12 cellular contexts compared by ENCODE assay signal in genomic region chr18:76488190-76488589, GRCh38. TPM values are rescaled to one million over a fixed set of nuclear protein-coding genes. Genes with fewer than 3 reads are reported as not detected.
A peak's percentile ranks its signal among the peaks of the same experiment; 100 is the strongest.
DNase-seq lines count a peak whose midpoint lies in the region; ATAC-seq and TF ChIP-seq lines count a peak whose summit lies in the region.
"Had no signal": no experiment of that assay in that cellular context is flagged by ENCODE, and none has a peak within 500 bp of the region (broad histone marks: within the 10 kb centered on the region; RNA-seq: fewer than 3 reads in every experiment).

No MANE protein-coding gene starts in this region.

- H3K27ac Mint-ChIP-seq in natural killer cell (no peak overlapping the region), endodermal cell (peak overlapping the region; percentile 4), mesothelial cell of epicardium (no peak overlapping the region)
- H3K27ac Mint-ChIP-seq in natural killer cell treated with Interleukin-12 subunit alpha and Interleukin-12 subunit beta and Interleukin-15 and Interleukin-18, amount 100 ng/mL, for 72 hours = no peak overlapping the region
- H3K27ac Mint-ChIP-seq: effector memory CD8-positive, alpha-beta T cell had no signal

- no peak overlapping the region for H3K27ac ChIP-seq in endodermal cell (ENCODE audit: low read depth, low read length)

- no peak overlapping the region for H3K9ac ChIP-seq in endodermal cell (ENCODE audit: extremely low read depth, low read length, poor library complexity, severe bottlenecking)

- H3K4me1 Mint-ChIP-seq in natural killer cell (peaks cover 55 to 64% of the 10 kb centered on the region in 2 donors), endodermal cell (peaks cover 53% of the 10 kb centered on the region), mesothelial cell of epicardium (peaks cover 64% of the 10 kb centered on the region)
- H3K4me1 Mint-ChIP-seq in natural killer cell treated with Interleukin-12 subunit alpha and Interleukin-12 subunit beta and Interleukin-15 and Interleukin-18, amount 100 ng/mL, for 72 hours (ENCODE audit: low read depth in 2 of 2) = peaks cover 36 to 43% of the 10 kb centered on the region in 2 donors

- H3K9me3 Mint-ChIP-seq in natural killer cell = no peaks in the 10 kb centered on the region
- H3K9me3 Mint-ChIP-seq in natural killer cell treated with Interleukin-12 subunit alpha and Interleukin-12 subunit beta and Interleukin-15 and Interleukin-18, amount 100 ng/mL, for 72 hours = no peaks in the 10 kb centered on the region
- H3K9me3 Mint-ChIP-seq in endodermal cell = no peaks in the 10 kb centered on the region
- H3K9me3 Mint-ChIP-seq in mesothelial cell of epicardium = no peaks in the 10 kb centered on the region
- H3K9me3 Mint-ChIP-seq: effector memory CD8-positive, alpha-beta T cell had no signal

- ATAC-seq in natural killer cell = no peak
- no peak for ATAC-seq in natural killer cell treated with Interleukin-12 subunit alpha and Interleukin-12 subunit beta and Interleukin-15 and Interleukin-18, amount 100 ng/mL, for 72 hours
- ATAC-seq: effector memory CD8-positive, alpha-beta T cell had no signal

- no peak for TF ChIP-seq POLR2A in lower leg skin (IDR thresholded peaks at IDR 0.05)

- H3K4me3 ChIP-seq in endodermal cell (ENCODE audit: low read length) (no peak overlapping the region), lower leg skin (ENCODE audit: low read depth, poor library complexity, severe bottlenecking) (no peak overlapping the region)

- H3K9me3 ChIP-seq in endodermal cell (ENCODE audit: control insufficient read depth, low read length) = no peaks in the 10 kb centered on the region

- peaks cover 2% of the 10 kb centered on the region for H3K4me1 ChIP-seq in endodermal cell (ENCODE audit: control insufficient read depth, insufficient read depth, low read length)

- intact Hi-C loops in natural killer cell (cut with micrococcal nuclease) = no loop called here
- intact Hi-C loops in lower leg skin (cut with DNase I; ENCODE audit: low total_unique reads) = no loop called here

- H3K36me3 ChIP-seq in endodermal cell (ENCODE audit: control insufficient read depth, insufficient read depth, low read length) = no peaks in the 10 kb centered on the region

- no peaks in the 10 kb centered on the region for H3K27me3 ChIP-seq in endodermal cell (ENCODE audit: control insufficient read depth, insufficient read depth, low read length, poor library complexity, severe bottlenecking)

- no peak for DNase-seq in natural killer cell
- no peak for DNase-seq in natural killer cell treated with Interleukin-12 subunit alpha and Interleukin-12 subunit beta and Interleukin-15 and Interleukin-18, amount 100 ng/mL, for 72 hours (ENCODE audit: low spot score)
- DNase-seq in endodermal cell = peak; percentile 45
- DNase-seq in mesothelial cell of epicardium (ENCODE audit: low spot score in 2 of 2, unreplicated experiment in 2 of 2) = no peak
- no peak for DNase-seq in lower leg skin (ENCODE audit: low spot score in 2 of 2)
- no peak for DNase-seq in AG20443 (ENCODE audit: low spot score)
- DNase-seq in stimulated activated CD4-positive, alpha-beta T cell treated with anti-CD3 and anti-CD28 coated beads, Interleukin-4, amount 100 ng/mL, for 1 hour = no peak
- no peak for DNase-seq in RPMI8226
- DNase-seq: amniotic stem cell; effector memory CD8-positive, alpha-beta T cell; NCI-H1694; substantia nigra had no signal

- H3K4me3 Mint-ChIP-seq in natural killer cell (peak overlapping the region; percentile 22), endodermal cell (no peak overlapping the region), mesothelial cell of epicardium (peak overlapping the region; percentile 30)
- no peak overlapping the region for H3K4me3 Mint-ChIP-seq in natural killer cell treated with Interleukin-12 subunit alpha and Interleukin-12 subunit beta and Interleukin-15 and Interleukin-18, amount 100 ng/mL, for 72 hours
- H3K4me3 Mint-ChIP-seq: effector memory CD8-positive, alpha-beta T cell had no signal

- H3K36me3 Mint-ChIP-seq in natural killer cell = no peaks in the 10 kb centered on the region
- H3K36me3 Mint-ChIP-seq in natural killer cell treated with Interleukin-12 subunit alpha and Interleukin-12 subunit beta and Interleukin-15 and Interleukin-18, amount 100 ng/mL, for 72 hours = no peaks in the 10 kb centered on the region
- H3K36me3 Mint-ChIP-seq in endodermal cell (ENCODE audit: low read depth) = peaks cover 7% of the 10 kb centered on the region
- no peaks in the 10 kb centered on the region for H3K36me3 Mint-ChIP-seq in mesothelial cell of epicardium

- TF ChIP-seq CTCF in natural killer cell (IDR thresholded peaks at IDR 0.05) (no peak), endodermal cell (conservative IDR thresholded peaks at IDR 0.05) (no peak), mesothelial cell of epicardium (IDR thresholded peaks at IDR 0.05; ENCODE audit: unreplicated experiment) (no peak), lower leg skin (IDR thresholded peaks at IDR 0.05) (no peak)

- WGBS in endodermal cell (ENCODE audit: insufficient coverage in 1 of 2, insufficient read length in 1 of 2), 2 experiments = 76 to 77% methylated on average over 8 to 9 of the region's 9 CpGs
- 13 to 23% methylated on average over 9 of the region's 9 CpGs for WGBS in lower leg skin, 2 donors

- H3K27me3 Mint-ChIP-seq in natural killer cell (ENCODE audit: low read depth in 2 of 2) (no peaks in the 10 kb centered on the region), endodermal cell (ENCODE audit: insufficient read depth) (peaks cover 4% of the 10 kb centered on the region), mesothelial cell of epicardium (ENCODE audit: low read depth) (no peaks in the 10 kb centered on the region)
- H3K27me3 Mint-ChIP-seq in natural killer cell treated with Interleukin-12 subunit alpha and Interleukin-12 subunit beta and Interleukin-15 and Interleukin-18, amount 100 ng/mL, for 72 hours = no peaks in the 10 kb centered on the region

RNA-seq across cellular contexts. Expression of gene ZNF516, which starts 6.9 kb away (rescaled TPM):
- 10 to 100 TPM; 49.1 to 60.0 (median 52.4) TPM for total RNA-seq in natural killer cell
- total RNA-seq in natural killer cell treated with Interleukin-12 subunit alpha and Interleukin-12 subunit beta and Interleukin-15 and Interleukin-18, amount 100 ng/mL, for 72 hours = 10 to 100 TPM; 10.8 to 21.1 TPM
- 10 to 100 TPM; 60.2 to 77.9 TPM for total RNA-seq in endodermal cell
- polyA plus RNA-seq in endodermal cell (2013, experiment 1 of 2) = 61.3 TPM
- polyA plus RNA-seq in endodermal cell (2013, experiment 2 of 2) = 59.9 TPM
- total RNA-seq in mesothelial cell of epicardium = 84.4 to 92.1 TPM (median 90.9 TPM) in 3 replicates
- total RNA-seq in lower leg skin = 10 to 100 TPM; 34.4 to 57.3 (median 39.5) TPM

Comparison
In these comparisons a context has a peak if more than half of its experiments do, and no peak if none do; other contexts are left out.
1. H3K4me3 Mint-ChIP-seq: peak in natural killer cell (single experiment) and mesothelial cell of epicardium (single experiment); none in natural killer cell treated with Interleukin-12 subunit alpha and Interleukin-12 subunit beta and Interleukin-15 and Interleukin-18, amount 100 ng/mL, for 72 hours (single experiment) and endodermal cell (single experiment).